ENCODE assay signal across 27 cellular contexts in the genomic region with DNA sequence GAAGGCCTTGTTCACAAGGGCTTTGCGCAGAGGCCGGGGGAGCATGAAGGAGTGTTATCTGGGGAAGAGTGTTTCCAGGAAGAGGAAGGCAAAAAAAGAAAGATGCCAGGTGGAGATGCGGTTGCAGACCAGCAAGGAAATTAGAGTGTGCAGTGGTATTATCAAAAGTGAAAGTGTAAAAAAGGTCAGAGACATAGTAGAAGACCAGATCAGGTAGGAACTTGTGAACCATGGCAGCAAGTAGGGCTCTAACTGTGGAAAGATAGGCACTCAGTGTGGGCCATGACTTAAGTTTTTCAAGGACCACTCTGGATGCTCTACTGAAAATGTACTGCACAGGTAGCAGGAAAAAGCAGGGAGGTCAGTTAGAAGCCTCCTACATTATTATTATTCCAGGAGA.
DNase-seq lines count a peak whose midpoint lies in the region; ATAC-seq, FAIRE-seq and TF ChIP-seq lines count a peak whose summit lies in the region.
"Had no signal": no experiment of that assay in that cellular context is flagged by ENCODE, and none has a peak within 500 bp of the region (broad histone marks: within the 10 kb centered on the region; RNA-seq: fewer than 3 reads in every experiment).

No MANE protein-coding gene starts in this region.

- H3K27me3 ChIP-seq in brain microvascular endothelial cell (replicated peaks), result no peaks in the 10 kb centered on the region

- ATAC-seq in GM18519 (IDR thresholded peaks at IDR 0.05; ENCODE audit: low FRiP score, unreplicated experiment) (peak; percentile 61), HG02610 (IDR thresholded peaks at IDR 0.05; ENCODE audit: unreplicated experiment) (peak; percentile 68), HG03175 (IDR thresholded peaks at IDR 0.05; ENCODE audit: unreplicated experiment) (peak; percentile 56), HG03280 (IDR thresholded peaks at IDR 0.05; ENCODE audit: unreplicated experiment) (no peak)

- no peaks in the 10 kb centered on the region for H3K36me3 ChIP-seq in brain microvascular endothelial cell (replicated peaks)

- H3K4me3 ChIP-seq in coronary artery (no peak overlapping the region), brain microvascular endothelial cell (ENCODE audit: low read depth, low read length) (no peak overlapping the region)
- H3K4me3 ChIP-seq: GM23248 had no signal

- FAIRE-seq in RCC 7860 (lab: Jason Lieb, UNC), result no peak
- FAIRE-seq: A204.1, G401.6, GM12892, GM18507, GM19239 had no signal

- DNase-seq in coronary artery (ENCODE audit: low spot score) (peak; percentile 26), RCC 7860 (ENCODE audit: low spot score) (no peak), brain microvascular endothelial cell (no peak)
- DNase-seq in activated CD4-positive, alpha-beta T cell treated with anti-CD3 and anti-CD28 coated beads, Interleukin-2, amount 10 ng/mL, durations not matched to agents 24 days and 14 days, result no peak
- DNase-seq: Calu3; CD8-positive, alpha-beta memory T cell; DMS153; GM23248; H9; Karpas-422; MV-4-11; NCI-H1105 treated with DMSO at 0.1 percent for 48 hours; NCI-H2081 treated with DMSO at 0.1 percent for 48 hours; NCI-H446; NCI-H526; Right ventricle myocardium superior had no signal

- H3K27me3 Mint-ChIP-seq in activated CD4-positive, alpha-beta T cell treated with anti-CD3 and anti-CD28 coated beads, Interleukin-2, amount 10 ng/mL, durations not matched to agents 24 days and 14 days, result peaks cover 21% of the 10 kb centered on the region

- intact Hi-C loops in activated CD4-positive, alpha-beta T cell treated with anti-CD3 and anti-CD28 coated beads, Interleukin-2, amount 10 ng/mL, durations not matched to agents 24 days and 14 days (cut with micrococcal nuclease), result no loop called here

- H3K27ac Mint-ChIP-seq in activated CD4-positive, alpha-beta T cell treated with anti-CD3 and anti-CD28 coated beads, Interleukin-2, amount 10 ng/mL, durations not matched to agents 24 days and 14 days, result no peak overlapping the region
- H3K27ac Mint-ChIP-seq: CD8-positive, alpha-beta memory T cell; H9; IgD-negative memory B cell had no signal

- H3K27ac ChIP-seq in coronary artery, result no peak overlapping the region
- H3K27ac ChIP-seq in brain microvascular endothelial cell, result no peak overlapping the region
- H3K27ac ChIP-seq: C4-2B, GM23248 had no signal

- no peak for TF ChIP-seq CTCF in coronary artery (IDR thresholded peaks at IDR 0.05)
- no peak for TF ChIP-seq CTCF in brain microvascular endothelial cell (IDR thresholded peaks at IDR 0.05; ENCODE audit: low read depth, low read length, missing control alignments)

- in situ Hi-C loops in brain microvascular endothelial cell (cut with HindIII; ENCODE audit: low pct_ligation_motif_present, low sequenced_read_pairs), result no loop called here

- H3K36me3 Mint-ChIP-seq in activated CD4-positive, alpha-beta T cell treated with anti-CD3 and anti-CD28 coated beads, Interleukin-2, amount 10 ng/mL, durations not matched to agents 24 days and 14 days (ENCODE audit: low read depth), result no peaks in the 10 kb centered on the region
- H3K36me3 Mint-ChIP-seq: CD8-positive, alpha-beta memory T cell; IgD-negative memory B cell had no signal

- H3K4me1 Mint-ChIP-seq in activated CD4-positive, alpha-beta T cell treated with anti-CD3 and anti-CD28 coated beads, Interleukin-2, amount 10 ng/mL, durations not matched to agents 24 days and 14 days, result peaks cover 4% of the 10 kb centered on the region
- H3K4me1 Mint-ChIP-seq: H9 had no signal

- H3K4me3 Mint-ChIP-seq in activated CD4-positive, alpha-beta T cell treated with anti-CD3 and anti-CD28 coated beads, Interleukin-2, amount 10 ng/mL, durations not matched to agents 24 days and 14 days, result no peak overlapping the region
- H3K4me3 Mint-ChIP-seq: CD8-positive, alpha-beta memory T cell; H9; IgD-negative memory B cell had no signal

- H3K9me3 Mint-ChIP-seq in activated CD4-positive, alpha-beta T cell treated with anti-CD3 and anti-CD28 coated beads, Interleukin-2, amount 10 ng/mL, durations not matched to agents 24 days and 14 days, result peaks cover 3% of the 10 kb centered on the region
